In the genomic region with DNA sequence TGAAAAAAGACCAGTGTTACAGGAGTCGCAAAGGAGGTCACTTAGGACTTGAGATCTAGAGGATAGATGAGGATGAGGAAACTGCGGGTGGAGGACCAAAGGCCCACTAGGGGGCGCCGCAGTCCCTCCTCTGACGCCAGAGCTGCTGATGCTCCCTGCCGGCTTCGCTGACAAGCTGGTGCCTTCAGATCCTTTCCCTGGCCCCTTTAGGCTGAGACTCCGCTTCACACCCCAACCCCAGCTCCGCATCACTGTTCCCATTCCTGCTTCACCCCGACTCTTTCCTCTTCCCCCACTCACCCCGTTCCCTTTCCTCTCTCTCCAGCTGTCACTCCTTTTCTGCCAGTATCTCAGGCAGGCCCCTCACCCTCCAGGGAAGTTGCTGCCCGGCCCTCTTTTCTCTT, we compare ENCODE assay signal across 8 cellular contexts. TPM values are rescaled to one million over a fixed set of nuclear protein-coding genes. Genes with fewer than 3 reads are reported as not detected.
DNase-seq lines count a peak whose midpoint lies in the region; ATAC-seq and TF ChIP-seq lines count a peak whose summit lies in the region.

No MANE protein-coding gene starts in this region.

- peak; percentile 48 for ATAC-seq in HG02981 (IDR thresholded peaks at IDR 0.05; ENCODE audit: unreplicated experiment)
- no peak for ATAC-seq in HG03280 (IDR thresholded peaks at IDR 0.05; ENCODE audit: unreplicated experiment)

- WGBS in liver: 38% methylated on average over 12 of the region's 12 CpGs

- peaks cover 0 to 9% (median 5%) of the 10 kb centered on the region in 4 donors for H3K4me1 ChIP-seq in liver (ENCODE audit: control insufficient read depth in 4 of 4, insufficient read depth in 4 of 4, low read length in 3 of 4)

- peaks cover 8% of the 10 kb centered on the region for H3K4me1 Mint-ChIP-seq in chondrocyte (ENCODE audit: low read depth)

- peaks cover 0 to 5% (median 2%) of the 10 kb centered on the region in 4 donors for H3K27me3 ChIP-seq in liver (ENCODE audit: control insufficient read depth in 4 of 4, insufficient read depth in 4 of 4, low read length in 3 of 4)

- TF ChIP-seq RAD21 in liver (IDR thresholded peaks at IDR 0.05): peak; percentile 79 to 82

- DNase-seq in NCI-H69 (lab: John Stamatoyannopoulos, UW) (peak; percentile 87), chondrocyte (ENCODE audit: low spot score) (no peak)
- DNase-seq in activated CD4-positive, alpha-beta T cell treated with anti-CD3 and anti-CD28 coated beads, Interleukin-2, amount 50 U/mL, for 24 hours (ENCODE audit: low read depth in 1 of 2, low spot score in 1 of 2): peak; percentile 56 to 63
- peak; percentile 35 to 71 (median 58) for DNase-seq in stimulated activated CD4-positive, alpha-beta T cell treated with anti-CD3 and anti-CD28 coated beads, TNF-alpha, amount 100 ng/mL, for 1 hour (ENCODE audit: low read depth in 3 of 3, low spot score in 1 of 3)

- H3K9ac ChIP-seq in liver (ENCODE audit: low read depth in 1 of 2, low read length in 2 of 2): no peak overlapping the region

- no peak overlapping the region for H3K4me3 ChIP-seq in liver (ENCODE audit: low read depth in 1 of 3, low read length in 3 of 3)

- H3K36me3 Mint-ChIP-seq in chondrocyte (ENCODE audit: low read depth): peaks cover 3% of the 10 kb centered on the region

- no peak overlapping the region for H3K27ac Mint-ChIP-seq in chondrocyte (ENCODE audit: unreplicated experiment)

- H3K9me3 Mint-ChIP-seq in chondrocyte (ENCODE audit: low read depth): no peaks in the 10 kb centered on the region

- TF ChIP-seq CTCF in C4-2B (conservative IDR thresholded peaks at IDR 0.05) (peak; percentile 89), chondrocyte (IDR thresholded peaks at IDR 0.05) (peak; percentile 88), liver (IDR thresholded peaks at IDR 0.05; ENCODE audit: low read depth, low read length, missing input control) (peak; percentile 82)

- H3K9me3 ChIP-seq in liver (ENCODE audit: control insufficient read depth in 4 of 4, low read length in 3 of 4): no peaks in the 10 kb centered on the region

- peaks cover 24% of the 10 kb centered on the region for H3K27me3 Mint-ChIP-seq in chondrocyte (ENCODE audit: low read depth)

- no peak overlapping the region for H3K4me3 Mint-ChIP-seq in chondrocyte (ENCODE audit: unreplicated experiment)

- H3K27ac ChIP-seq in C4-2B (no peak overlapping the region), liver (ENCODE audit: low read depth in 1 of 2, low read length in 2 of 2) (no peak overlapping the region)

- peaks cover 0 to 10% (median 5%) of the 10 kb centered on the region in 4 donors for H3K36me3 ChIP-seq in liver (ENCODE audit: control insufficient read depth in 4 of 4, insufficient read depth in 3 of 4, low read depth in 1 of 4, low read length in 3 of 4)

TF ChIP-seq in liver, 16 proteins besides CTCF, POLR2A, EP300 and RAD21:
- TF ChIP-seq, protein P1, sequence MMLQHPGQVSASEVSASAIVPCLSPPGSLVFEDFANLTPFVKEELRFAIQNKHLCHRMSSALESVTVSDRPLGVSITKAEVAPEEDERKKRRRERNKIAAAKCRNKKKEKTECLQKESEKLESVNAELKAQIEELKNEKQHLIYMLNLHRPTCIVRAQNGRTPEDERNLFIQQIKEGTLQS (IDR thresholded peaks at IDR 0.05): no peak
- no peak for TF ChIP-seq HNF4G (IDR thresholded peaks at IDR 0.05)
- TF ChIP-seq SP1 (IDR thresholded peaks at IDR 0.05): no peak
- TF ChIP-seq, protein P2, sequence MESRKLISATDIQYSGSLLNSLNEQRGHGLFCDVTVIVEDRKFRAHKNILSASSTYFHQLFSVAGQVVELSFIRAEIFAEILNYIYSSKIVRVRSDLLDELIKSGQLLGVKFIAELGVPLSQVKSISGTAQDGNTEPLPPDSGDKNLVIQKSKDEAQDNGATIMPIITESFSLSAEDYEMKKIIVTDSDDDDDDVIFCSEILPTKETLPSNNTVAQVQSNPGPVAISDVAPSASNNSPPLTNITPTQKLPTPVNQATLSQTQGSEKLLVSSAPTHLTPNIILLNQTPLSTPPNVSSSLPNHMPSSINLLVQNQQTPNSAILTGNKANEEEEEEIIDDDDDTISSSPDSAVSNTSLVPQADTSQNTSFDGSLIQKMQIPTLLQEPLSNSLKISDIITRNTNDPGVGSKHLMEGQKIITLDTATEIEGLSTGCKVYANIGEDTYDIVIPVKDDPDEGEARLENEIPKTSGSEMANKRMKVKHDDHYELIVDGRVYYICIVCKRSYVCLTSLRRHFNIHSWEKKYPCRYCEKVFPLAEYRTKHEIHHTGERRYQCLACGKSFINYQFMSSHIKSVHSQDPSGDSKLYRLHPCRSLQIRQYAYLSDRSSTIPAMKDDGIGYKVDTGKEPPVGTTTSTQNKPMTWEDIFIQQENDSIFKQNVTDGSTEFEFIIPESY (IDR thresholded peaks at IDR 0.05): no peak
TF ChIP-seq in liver: peak in this region for 0.

RNA-seq across cellular contexts. Expression of a gene that starts 4.3 kb away (rescaled TPM):
- total RNA-seq in chondrocyte: not detected in 3 replicates
- not detected for total RNA-seq in liver
- polyA plus RNA-seq in liver: not detected

RNA-seq across cellular contexts. Expression of a gene that starts 12.7 kb away (rescaled TPM):
- 19.5 to 27.3 TPM (median 25.3 TPM) in 3 replicates for total RNA-seq in chondrocyte
- total RNA-seq in liver: 10 to 100 TPM in 1 of 2 donors, 1 to 10 TPM in 1; 9.8 to 24.3 TPM
- 10 to 100 TPM; 17.5 to 23.0 TPM for polyA plus RNA-seq in liver

RNA-seq across cellular contexts. Expression of a gene that starts 15.7 kb away (rescaled TPM):
- total RNA-seq in chondrocyte: not detected in 3 replicates
- 1 to 10 TPM in 1 of 2 donors, under 1 TPM in 1; 0.50 to 1.6 TPM for total RNA-seq in liver
- polyA plus RNA-seq in liver: under 1 TPM; 0.48 to 0.53 TPM

RNA-seq across cellular contexts. Expression of a gene that starts 29.9 kb away (rescaled TPM):
- total RNA-seq in chondrocyte (1.3 to 3.9 TPM (median 2.9 TPM) in 3 replicates), liver (1 to 10 TPM in 1 of 2 donors, under 1 TPM in 1; 0.09 to 1.5 TPM)
- under 1 TPM; 0.21 to 0.37 TPM for polyA plus RNA-seq in liver

RNA-seq across cellular contexts. Expression of a gene that starts 53.9 kb away (rescaled TPM):
- total RNA-seq in chondrocyte (5.7 to 6.9 TPM (median 6.5 TPM) in 3 replicates), liver (1 to 10 TPM; 3.5 to 3.8 TPM)
- 1 to 10 TPM; 2.9 to 4.2 TPM for polyA plus RNA-seq in liver
